1 cellular context compared by ENCODE assay signal in the genomic region with DNA sequence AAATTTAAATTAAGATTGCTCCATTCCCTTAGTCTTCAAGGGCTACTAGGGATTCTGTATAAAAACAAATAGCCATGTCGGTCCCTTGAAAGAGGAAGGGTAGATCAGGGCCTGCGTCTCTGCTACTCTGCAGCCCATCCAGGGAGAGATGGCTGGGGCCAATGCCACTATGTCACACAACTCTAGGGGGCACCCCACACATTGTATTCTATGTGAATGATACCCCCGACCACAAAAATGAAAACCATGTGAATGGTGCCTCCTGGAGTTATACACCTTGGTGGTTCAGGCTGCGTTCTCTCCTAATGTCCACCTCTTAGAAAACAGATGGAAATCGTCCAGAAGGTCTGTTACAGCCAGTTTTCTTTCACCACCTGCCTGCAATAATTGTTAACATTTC.
TF ChIP-seq lines count a peak whose summit lies in the region.

No MANE protein-coding gene starts in this region.

TF ChIP-seq in GM23338, 12 proteins besides CTCF, POLR2A, EP300 and RAD21:
- TF ChIP-seq, protein P1, sequence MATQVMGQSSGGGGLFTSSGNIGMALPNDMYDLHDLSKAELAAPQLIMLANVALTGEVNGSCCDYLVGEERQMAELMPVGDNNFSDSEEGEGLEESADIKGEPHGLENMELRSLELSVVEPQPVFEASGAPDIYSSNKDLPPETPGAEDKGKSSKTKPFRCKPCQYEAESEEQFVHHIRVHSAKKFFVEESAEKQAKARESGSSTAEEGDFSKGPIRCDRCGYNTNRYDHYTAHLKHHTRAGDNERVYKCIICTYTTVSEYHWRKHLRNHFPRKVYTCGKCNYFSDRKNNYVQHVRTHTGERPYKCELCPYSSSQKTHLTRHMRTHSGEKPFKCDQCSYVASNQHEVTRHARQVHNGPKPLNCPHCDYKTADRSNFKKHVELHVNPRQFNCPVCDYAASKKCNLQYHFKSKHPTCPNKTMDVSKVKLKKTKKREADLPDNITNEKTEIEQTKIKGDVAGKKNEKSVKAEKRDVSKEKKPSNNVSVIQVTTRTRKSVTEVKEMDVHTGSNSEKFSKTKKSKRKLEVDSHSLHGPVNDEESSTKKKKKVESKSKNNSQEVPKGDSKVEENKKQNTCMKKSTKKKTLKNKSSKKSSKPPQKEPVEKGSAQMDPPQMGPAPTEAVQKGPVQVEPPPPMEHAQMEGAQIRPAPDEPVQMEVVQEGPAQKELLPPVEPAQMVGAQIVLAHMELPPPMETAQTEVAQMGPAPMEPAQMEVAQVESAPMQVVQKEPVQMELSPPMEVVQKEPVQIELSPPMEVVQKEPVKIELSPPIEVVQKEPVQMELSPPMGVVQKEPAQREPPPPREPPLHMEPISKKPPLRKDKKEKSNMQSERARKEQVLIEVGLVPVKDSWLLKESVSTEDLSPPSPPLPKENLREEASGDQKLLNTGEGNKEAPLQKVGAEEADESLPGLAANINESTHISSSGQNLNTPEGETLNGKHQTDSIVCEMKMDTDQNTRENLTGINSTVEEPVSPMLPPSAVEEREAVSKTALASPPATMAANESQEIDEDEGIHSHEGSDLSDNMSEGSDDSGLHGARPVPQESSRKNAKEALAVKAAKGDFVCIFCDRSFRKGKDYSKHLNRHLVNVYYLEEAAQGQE (IDR thresholded peaks at IDR 0.05; ENCODE audit: unreplicated experiment) = no peak
- no peak for TF ChIP-seq ZNF114 (CRISPR knock-in tag; IDR thresholded peaks at IDR 0.05)
